In genomic region chrX:152923599-152923998, GRCh38 we compare ENCODE assay signal across 36 cellular contexts.
"Had no signal": no experiment of that assay in that cellular context is flagged by ENCODE, and none has a peak within 500 bp of the region (broad histone marks: within the 10 kb centered on the region; RNA-seq: fewer than 3 reads in every experiment).

No MANE protein-coding gene starts in this region.

- H3K4me3 ChIP-seq: cardiac muscle cell, colonic mucosa, MG63, SJCRH30 had no signal

- H3K9me2 ChIP-seq: SK-N-SH had no signal

- ATAC-seq: activated CD4-positive, CD25-positive, alpha-beta regulatory T cell treated with anti-CD3 and anti-CD28 coated beads, Interleukin-2, amount 50 U/mL, for 24 hours; activated T-cell treated with anti-CD3 and anti-CD28 coated beads, Interleukin-2, amount 50 U/mL, for 72 hours; activated T-helper 17 cell treated with anti-CD3 and anti-CD28 coated beads, Interleukin-2, amount 50 U/mL, for 72 hours; Panc1; WTC11 had no signal

- H3K27ac ChIP-seq: cardiac muscle cell, colonic mucosa, SJCRH30 had no signal

- H3K4me1 ChIP-seq: colonic mucosa, SJCRH30 had no signal

- H3K36me3 ChIP-seq: cardiac muscle cell, colonic mucosa, MG63, SJCRH30 had no signal

- H3K27ac Mint-ChIP-seq: activated CD4-positive, alpha-beta memory T cell treated with anti-CD3 and anti-CD28 coated beads, Interleukin-2, amount 10 ng/mL, durations not matched to agents 7 days and 5 days; activated naive CD8-positive, alpha-beta T cell treated with anti-CD3 and anti-CD28 coated beads for 36 hours; activated T-cell treated with anti-CD3 and anti-CD28 coated beads, Interleukin-2, amount 50 U/mL, for 72 hours; activated T-helper 17 cell treated with anti-CD3 and anti-CD28 coated beads, Interleukin-2, amount 50 U/mL, for 72 hours; T-helper 1 cell treated with Interleukin-12 subunit alpha and Interleukin-12 subunit beta and Interleukin-4 antibody, amounts not matched to agents 30 μg/mL and 1 μg/mL, for 36 hours; T-helper 2 cell treated with Interferon-gamma antibody and Interleukin-4, amounts not matched to agents 5 μg/mL and 100 μg/mL, for 36 hours; WTC11 had no signal

- H3K4me2 ChIP-seq: SK-N-SH had no signal

- H3K36me3 Mint-ChIP-seq: activated naive CD8-positive, alpha-beta T cell treated with anti-CD3 and anti-CD28 coated beads for 36 hours; WTC11 had no signal

- H3K27me3 Mint-ChIP-seq: activated T-helper 17 cell treated with anti-CD3 and anti-CD28 coated beads, Interleukin-2, amount 50 U/mL, for 72 hours; central memory CD8-positive, alpha-beta T cell had no signal

- H3K4me1 Mint-ChIP-seq: activated T-helper 17 cell treated with anti-CD3 and anti-CD28 coated beads, Interleukin-2, amount 50 U/mL, for 72 hours had no signal

- DNase-seq: activated CD4-positive, alpha-beta memory T cell treated with anti-CD3 and anti-CD28 coated beads, Interleukin-2, amount 10 ng/mL, durations not matched to agents 7 days and 5 days; activated CD4-positive, alpha-beta T cell treated with anti-CD3 and anti-CD28 coated beads for 4 hours; activated CD8-positive, alpha-beta memory T cell treated with anti-CD3 and anti-CD28 coated beads, Interleukin-2, amount 50 U/mL, for 48 hours; activated effector memory CD4-positive, alpha-beta T cell treated with anti-CD3 and anti-CD28 coated beads, Interleukin-2, amount 50 U/mL, for 16 hours; activated naive CD4-positive, alpha-beta T cell; activated naive CD4-positive, alpha-beta T cell treated with anti-CD3 and anti-CD28 coated beads, Interleukin-2, amount 50 U/mL, for 16 hours; activated naive CD8-positive, alpha-beta T cell treated with anti-CD3 and anti-CD28 coated beads for 36 hours; activated T-cell treated with anti-CD3 and anti-CD28 coated beads, Interleukin-2, amount 50 U/mL, for 72 hours; amniotic stem cell; aorta; colonic mucosa; Kasumi-1; KG1; MG63; NCI-H1048; NCI-H1105 treated with DMSO at 0.1 percent for 48 hours; NCI-H1436; NCI-H1694; NCI-H1930; NCI-H2081 treated with DMSO at 0.1 percent for 48 hours; NCI-H2171; NCI-H2227 treated with DMSO at 0.1 percent for 48 hours; NCI-H446; NCI-H510A treated with DMSO at 0.1 percent for 48 hours; NCI-H774; SHP77; SJCRH30; SK-N-SH had no signal

- H3K27me3 ChIP-seq: cardiac muscle cell, colonic mucosa, MG63, SJCRH30 had no signal

- H3K4me3 Mint-ChIP-seq: activated CD4-positive, alpha-beta memory T cell treated with anti-CD3 and anti-CD28 coated beads, Interleukin-2, amount 10 ng/mL, durations not matched to agents 7 days and 5 days; activated naive CD8-positive, alpha-beta T cell treated with anti-CD3 and anti-CD28 coated beads for 36 hours; activated T-cell treated with anti-CD3 and anti-CD28 coated beads, Interleukin-2, amount 50 U/mL, for 72 hours; activated T-helper 17 cell treated with anti-CD3 and anti-CD28 coated beads, Interleukin-2, amount 50 U/mL, for 72 hours; central memory CD8-positive, alpha-beta T cell; T-helper 1 cell treated with Interleukin-12 subunit alpha and Interleukin-12 subunit beta and Interleukin-4 antibody, amounts not matched to agents 30 μg/mL and 1 μg/mL, for 36 hours; T-helper 2 cell treated with Interferon-gamma antibody and Interleukin-4, amounts not matched to agents 5 μg/mL and 100 μg/mL, for 36 hours; WTC11 had no signal

- H3K9me3 Mint-ChIP-seq: activated CD4-positive, alpha-beta memory T cell treated with anti-CD3 and anti-CD28 coated beads, Interleukin-2, amount 10 ng/mL, durations not matched to agents 7 days and 5 days; activated naive CD8-positive, alpha-beta T cell treated with anti-CD3 and anti-CD28 coated beads for 36 hours; activated T-cell treated with anti-CD3 and anti-CD28 coated beads, Interleukin-2, amount 50 U/mL, for 72 hours; activated T-helper 17 cell treated with anti-CD3 and anti-CD28 coated beads, Interleukin-2, amount 50 U/mL, for 72 hours; central memory CD8-positive, alpha-beta T cell; T-helper 1 cell treated with Interleukin-12 subunit alpha and Interleukin-12 subunit beta and Interleukin-4 antibody, amounts not matched to agents 30 μg/mL and 1 μg/mL, for 36 hours; T-helper 2 cell treated with Interferon-gamma antibody and Interleukin-4, amounts not matched to agents 5 μg/mL and 100 μg/mL, for 36 hours; WTC11 had no signal

- H3K9me3 ChIP-seq: colonic mucosa, MG63, SJCRH30, SK-N-SH had no signal
